Comparison of ENCODE assay signal across 8 cellular contexts in the genomic region with DNA sequence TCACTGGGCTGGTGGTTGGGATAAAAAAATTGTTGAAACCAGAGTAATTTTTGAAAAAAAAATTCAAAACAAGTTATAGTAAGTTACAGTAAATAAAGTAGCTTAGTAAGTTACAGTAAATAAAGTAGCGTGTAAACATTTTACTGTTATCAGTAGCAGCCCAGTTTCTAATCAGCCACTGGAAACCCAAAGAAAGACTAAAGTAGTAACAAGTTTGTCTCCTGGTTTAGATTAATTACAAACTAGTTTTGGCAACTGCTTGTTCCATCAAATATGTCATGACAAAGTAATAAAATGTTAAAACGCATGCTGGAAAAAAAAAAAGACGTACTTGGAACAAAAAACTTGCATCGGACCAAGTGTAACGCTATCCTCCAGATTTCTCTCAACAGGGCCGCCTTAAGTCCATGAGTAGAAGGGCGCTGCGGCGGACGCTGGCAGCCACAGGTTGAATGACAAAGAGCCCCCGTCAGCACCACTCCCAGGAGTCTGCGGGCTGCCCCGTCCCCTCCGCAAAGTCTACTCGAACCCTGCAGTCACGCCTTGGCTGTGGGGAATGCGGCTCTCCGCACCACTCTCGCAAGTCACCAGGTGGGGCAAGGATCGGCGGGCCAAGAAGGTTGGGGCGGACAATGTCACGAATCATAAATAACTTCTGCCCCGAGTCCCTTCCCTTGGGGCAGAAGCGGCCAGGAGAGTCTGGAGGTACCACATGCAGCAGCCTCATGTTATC. TPM values are rescaled to one million over a fixed set of nuclear protein-coding genes. Genes with fewer than 3 reads are reported as not detected.
DNase-seq lines count a peak whose midpoint lies in the region; ATAC-seq lines count a peak whose summit lies in the region.

No MANE protein-coding gene starts in this region.

- 0% methylated on average over 24 to 25 of the region's 25 CpGs for WGBS in ectodermal cell, 2 experiments

- peak; percentile 21 to 71 for DNase-seq in NCI-H446 (lab: John Stamatoyannopoulos, UW)
- DNase-seq in activated CD4-positive, alpha-beta T cell treated with anti-CD3 and anti-CD28 coated beads, Interleukin-2, amount 50 U/mL, for 4 hours: peak; percentile 35 to 47
- peak; percentile 53 to 78 for DNase-seq in lung microvascular endothelial cell (ENCODE audit: low read depth in 2 of 2)
- peak; percentile 16 for DNase-seq in stimulated activated CD8-positive, alpha-beta memory T cell treated with anti-CD3 and anti-CD28 coated beads, Interleukin-15, amount 100 ng/mL, for 24 hours (ENCODE audit: low read depth)

- peak; percentile 2 for ATAC-seq in GM18520 (IDR thresholded peaks at IDR 0.05; ENCODE audit: unreplicated experiment)
- ATAC-seq in HG03066 (IDR thresholded peaks at IDR 0.05; ENCODE audit: low read depth, unreplicated experiment): peak; percentile 15

- H3K79me2 ChIP-seq in ACC112 (ENCODE audit: control insufficient read depth, insufficient read depth, low read length, unreplicated experiment): peaks cover 92% of the 10 kb centered on the region

- H3K36me3 ChIP-seq in ACC112 (ENCODE audit: insufficient read depth, low read length) (0 out of 2 replicates have a peak, but pooled peaks cover under 1% of the 10 kb centered on the region), ectodermal cell (ENCODE audit: control insufficient read depth, insufficient read depth, low read length) (no peaks in the 10 kb centered on the region)

- peak overlapping the region; percentile 84 for H3K27ac ChIP-seq in ACC112 (ENCODE audit: low read depth, low read length)
- peak overlapping the region; percentile 97 for H3K27ac ChIP-seq in ectodermal cell (ENCODE audit: insufficient read depth, low read depth, low read length, poor library complexity, severe bottlenecking)

- H2AFZ ChIP-seq in ACC112 (ENCODE audit: low read length, unreplicated experiment): peak overlapping the region; percentile 56

- H3K27me3 ChIP-seq in ACC112 (ENCODE audit: insufficient read depth, low read length) (no peaks in the 10 kb centered on the region), ectodermal cell (ENCODE audit: control insufficient read depth, insufficient read depth, low read length, poor library complexity, severe bottlenecking) (no peaks in the 10 kb centered on the region)

- no peaks in the 10 kb centered on the region for H3K9me3 ChIP-seq in ectodermal cell (ENCODE audit: control insufficient read depth, low read length)

- H3K4me1 ChIP-seq in ACC112 (ENCODE audit: control insufficient read depth, insufficient read depth, low read length, unreplicated experiment): peaks cover 27% of the 10 kb centered on the region
- H3K4me1 ChIP-seq in ectodermal cell (ENCODE audit: control insufficient read depth, insufficient read depth, low read length): peaks cover 14% of the 10 kb centered on the region

- peak overlapping the region; percentile 98 for H3K4me3 ChIP-seq in ACC112 (ENCODE audit: low read depth, low read length)
- peak overlapping the region; percentile 86 for H3K4me3 ChIP-seq in ectodermal cell (ENCODE audit: insufficient read depth, low read depth, low read length)

RNA-seq across cellular contexts. Expression of a gene that starts 0.9 kb away (rescaled TPM):
- polyA plus RNA-seq in ectodermal cell (2013, experiment 1 of 4): 145 TPM
- polyA plus RNA-seq in ectodermal cell (2013, experiment 2 of 4): 174 TPM
- polyA plus RNA-seq in ectodermal cell (2013, experiment 3 of 4): 119 TPM
- 120 TPM for polyA plus RNA-seq in ectodermal cell (2013, experiment 4 of 4)
- total RNA-seq in lung microvascular endothelial cell: 50.8 and 114 TPM in 2 replicates

Comparison
In these comparisons a context has a peak if more than half of its experiments do, and no peak if none do; other contexts are left out.
1. Peak in every context shown above with its lines: DNase-seq, ATAC-seq, H3K4me3 ChIP-seq and H3K27ac ChIP-seq.